10 cellular contexts compared by ENCODE assay signal in genomic region chr10:100825946-100826660, GRCh38.
DNase-seq lines count a peak whose midpoint lies in the region; ATAC-seq, FAIRE-seq and TF ChIP-seq lines count a peak whose summit lies in the region.
"Had no signal": no experiment of that assay in that cellular context is flagged by ENCODE, and none has a peak within 500 bp of the region (broad histone marks: within the 10 kb centered on the region; RNA-seq: fewer than 3 reads in every experiment).

No MANE protein-coding gene starts in this region.

- H3K79me2 ChIP-seq in GM12878 (ENCODE audit: control insufficient read depth, insufficient read depth, low read length), result no peaks in the 10 kb centered on the region
- no peaks in the 10 kb centered on the region for H3K79me2 ChIP-seq in neural progenitor cell (ENCODE audit: low read depth)

- H3K4me3 ChIP-seq in HUES64 (ENCODE audit: low read length) (peak overlapping the region; percentile 38; the same call in 1 of the 2 replicates), GM12878 (no peak overlapping the region), neural progenitor cell (peak overlapping the region; percentile 43)

- H3K9me3 ChIP-seq in ES-I3 (ENCODE audit: control insufficient read depth, insufficient read depth, low read length), result no peaks in the 10 kb centered on the region; the same call in 1 of the 2 replicates
- no peaks in the 10 kb centered on the region for H3K9me3 ChIP-seq in HUES64 (ENCODE audit: insufficient read depth, low read depth, low read length)
- H3K9me3 ChIP-seq in GM12878 (replicated peaks; ENCODE audit: control insufficient read depth, insufficient read depth, low read length), result no peaks in the 10 kb centered on the region
- no peaks in the 10 kb centered on the region for H3K9me3 ChIP-seq in neural progenitor cell (ENCODE audit: low read depth)

- peak overlapping the region; percentile 48; the same call in 1 of the 2 replicates for H3K9ac ChIP-seq in ES-I3 (ENCODE audit: low read depth, low read length)
- no peak overlapping the region for H3K9ac ChIP-seq in HUES64 (ENCODE audit: low read depth, low read length)
- H3K9ac ChIP-seq in GM12878 (ENCODE audit: control insufficient read depth, insufficient read depth, low read length), result no peak overlapping the region
- H3K9ac ChIP-seq in neural progenitor cell, result no peak overlapping the region

- H3K36me3 ChIP-seq in ES-I3 (ENCODE audit: insufficient read depth, low read length) (no peaks in the 10 kb centered on the region), HUES64 (ENCODE audit: insufficient read depth, low read length) (no peaks in the 10 kb centered on the region), GM12878 (ENCODE audit: control insufficient read depth in 2 of 2, insufficient read depth in 2 of 2, low read length in 1 of 2) (no peaks in the 10 kb centered on the region), neural progenitor cell (no peaks in the 10 kb centered on the region)

- H3K4me3 Mint-ChIP-seq in neural progenitor cell, result peak overlapping the region; percentile 28

- no peak overlapping the region for H3K27ac Mint-ChIP-seq in neural progenitor cell
- H3K27ac Mint-ChIP-seq: mesothelial cell of epicardium had no signal

- SMC1A ChIA-PET in GM12878 (lab: Charles Lee; ENCODE audit: uncharacterized antibody, unreplicated experiment), result no interaction called here

- ATAC-seq in GM12878 (peak; percentile 17), GM18520 (IDR thresholded peaks at IDR 0.05; ENCODE audit: unreplicated experiment) (no peak), sciatic nerve (no peak)

- TF ChIP-seq CTCF in GM12878 (IDR thresholded peaks at IDR 0.05 in 2 of 3, conservative IDR thresholded peaks at IDR 0.05 in 1 of 3; ENCODE audit: control insufficient read depth in 2 of 3, extremely low read depth in 1 of 3, insufficient read depth in 1 of 3, low read depth in 3 of 3, low read length in 3 of 3) (no peak), neural progenitor cell (IDR thresholded peaks at IDR 0.05) (no peak)

- H3K36me3 Mint-ChIP-seq in neural progenitor cell, result no peaks in the 10 kb centered on the region
- H3K36me3 Mint-ChIP-seq: mesothelial cell of epicardium had no signal

- H4K20me1 ChIP-seq in GM12878 (ENCODE audit: control insufficient read depth, insufficient read depth) (no peaks in the 10 kb centered on the region; the same call in 1 of the 2 replicates), neural progenitor cell (ENCODE audit: low read depth) (peaks cover 95% of the 10 kb centered on the region)

- H3K4me1 ChIP-seq in ES-I3 (ENCODE audit: insufficient read depth, low read length) (peaks cover 6% of the 10 kb centered on the region; the same call in 1 of the 2 replicates), HUES64 (ENCODE audit: insufficient read depth, low read length) (peaks cover 9% of the 10 kb centered on the region), GM12878 (ENCODE audit: control insufficient read depth, insufficient read depth, low read length) (peaks cover 8% of the 10 kb centered on the region), neural progenitor cell (peaks cover 39% of the 10 kb centered on the region)

- no peak for TF ChIP-seq POLR2A in GM12878 (IDR thresholded peaks at IDR 0.05; ENCODE audit: low read depth, low read length)

- intact Hi-C loops in GM12878 (cut with micrococcal nuclease; ENCODE audit: unreplicated experiment) (no loop called here), sciatic nerve (cut with DNase I) (no loop called here)

- H3F3A ChIP-seq in neural progenitor cell (ENCODE audit: low read depth), result peaks cover 34% of the 10 kb centered on the region

- in situ Hi-C loops in GM12878 (cut with MboI), result no loop called here

- peak; percentile 23 for FAIRE-seq in GM12878 (lab: Jason Lieb, UNC)

- no peak overlapping the region for H2AFZ ChIP-seq in GM12878 (ENCODE audit: control insufficient read depth, low read depth, low read length)
- no peak overlapping the region for H2AFZ ChIP-seq in neural progenitor cell (replicated peaks)

- H3K4me2 ChIP-seq in GM12878 (ENCODE audit: control insufficient read depth, insufficient read depth), result no peak overlapping the region
- peak overlapping the region; percentile 79 for H3K4me2 ChIP-seq in neural progenitor cell

- no peak for TF ChIP-seq EP300 in GM12878 (IDR thresholded peaks at IDR 0.05; ENCODE audit: borderline replicate concordance in 1 of 2, control insufficient read depth in 1 of 2, low read depth in 2 of 2, low read length in 2 of 2)

- H3K27ac ChIP-seq in HUES64 (ENCODE audit: low read depth, low read length), result no peak overlapping the region
- H3K27ac ChIP-seq in GM12878 (ENCODE audit: control insufficient read depth, insufficient read depth), result no peak overlapping the region
- no peak overlapping the region for H3K27ac ChIP-seq in neural progenitor cell

- POLR2A ChIA-PET in GM12878 (lab: Charles Lee), result no interaction called here

- no peak for DNase-seq in GM12878 (ENCODE audit: low read depth, low spot score)
- no peak for DNase-seq in neural progenitor cell (ENCODE audit: low spot score)
- no peak for DNase-seq in AG08395 (ENCODE audit: low spot score)
- no peak for DNase-seq in sciatic nerve (ENCODE audit: low spot score)
- DNase-seq: caudate nucleus, EL had no signal

- CTCF ChIA-PET in GM12878 (lab: Yijun Ruan, JAX), result interaction anchor here (0.7 to 1.3 kb wide), 2 partner anchors 10 to 189 kb away, joined by 3 to 7 read pairs; no protein-coding TSS in a partner anchor

- no peak for TF ChIP-seq RAD21 in GM12878 (IDR thresholded peaks at IDR 0.05; ENCODE audit: insufficient read depth, low read depth, low read length)

- RAD21 ChIA-PET in GM12878 (lab: Charles Lee; ENCODE audit: unreplicated experiment), result interaction anchor here (0.6 kb wide), 2 partner anchors 53 to 1228 kb away, joined by 4 read pairs; no protein-coding TSS in a partner anchor

- WGBS in HUES64, result 5% methylated on average over 30 of the region's 30 CpGs
- 20% methylated on average over 27 of the region's 30 CpGs for WGBS in GM12878 (ENCODE audit: insufficient coverage, insufficient replicate concordance, low lambda C conversion rate, missing lambda C conversion rate)

- peaks cover 70% of the 10 kb centered on the region for H3K27me3 Mint-ChIP-seq in neural progenitor cell (ENCODE audit: insufficient read depth, low read depth)

- no TSS peak for BruUV-seq in GM12878 (replicated peaks; lab: Mats Ljungman, UMichigan)

- peaks cover 2% of the 10 kb centered on the region for H3K9me3 Mint-ChIP-seq in neural progenitor cell
- H3K9me3 Mint-ChIP-seq: mesothelial cell of epicardium had no signal

- peaks cover 33% of the 10 kb centered on the region for H3K4me1 Mint-ChIP-seq in neural progenitor cell

- H3K27me3 ChIP-seq in HUES64 (ENCODE audit: insufficient read depth, low read length), result peaks cover 100% of the 10 kb centered on the region
- H3K27me3 ChIP-seq in GM12878 (replicated peaks in 1 of 2; ENCODE audit: control insufficient read depth in 2 of 2, insufficient read depth in 2 of 2, low read length in 1 of 2), result peaks cover 10 to 33% of the 10 kb centered on the region in 2 experiments
- H3K27me3 ChIP-seq in neural progenitor cell, result peaks cover 100% of the 10 kb centered on the region

TF ChIP-seq in GM12878, 131 proteins besides CTCF, POLR2A, EP300 and RAD21:
- peak; percentile 79; the same call in 1 of the 2 replicates for TF ChIP-seq SPI1 (IDR thresholded peaks at IDR 0.05; ENCODE audit: borderline replicate concordance, insufficient read depth, low read depth, low read length)
- peak; percentile 83; the same call in 1 of the 2 replicates for TF ChIP-seq BCL11A (IDR thresholded peaks at IDR 0.05; ENCODE audit: low read depth, low read length)
- TF ChIP-seq PAX5 (IDR thresholded peaks at IDR 0.05; ENCODE audit: borderline replicate concordance, low read depth, low read length), result 0 out of 2 replicates have a peak, but pooled peaks have one; percentile 31
- TF ChIP-seq SMAD1 (IDR thresholded peaks at IDR 0.05; ENCODE audit: low read depth, partially characterized antibody), result no peak
- peak; percentile 83 for TF ChIP-seq MTA2 (IDR thresholded peaks at IDR 0.05; ENCODE audit: low read depth)
- TF ChIP-seq SIX5 (IDR thresholded peaks at IDR 0.05; ENCODE audit: low read depth, low read length, severe bottlenecking), result no peak
- 0 out of 4 replicates have a peak, but pooled peaks have one; percentile 17 to 25 for TF ChIP-seq IKZF2 (IDR thresholded peaks at IDR 0.05)
- TF ChIP-seq HSF1 (IDR thresholded peaks at IDR 0.05; ENCODE audit: low read depth, low read length), result no peak
- no peak for TF ChIP-seq ETV6 (conservative IDR thresholded peaks at IDR 0.05 in 1 of 2, IDR thresholded peaks at IDR 0.05 in 1 of 2; ENCODE audit: borderline replicate concordance in 1 of 2, low read depth in 1 of 2)
- TF ChIP-seq MYB (IDR thresholded peaks at IDR 0.05; ENCODE audit: borderline replicate concordance, low read depth, low read length), result no peak
- no peak for TF ChIP-seq ZBED1 (IDR thresholded peaks at IDR 0.05; ENCODE audit: borderline replicate concordance)
- no peak for TF ChIP-seq ESRRA (IDR thresholded peaks at IDR 0.05; ENCODE audit: low read length)
- TF ChIP-seq BHLHE40 (IDR thresholded peaks at IDR 0.05; ENCODE audit: borderline replicate concordance in 1 of 2, low read depth in 2 of 2, low read length in 1 of 2), result peak in 1 of 2 experiments; percentile 33; a peak in 1 of 4 replicates
